Comparison of ENCODE assay signal across 8 cellular contexts in the genomic region with DNA sequence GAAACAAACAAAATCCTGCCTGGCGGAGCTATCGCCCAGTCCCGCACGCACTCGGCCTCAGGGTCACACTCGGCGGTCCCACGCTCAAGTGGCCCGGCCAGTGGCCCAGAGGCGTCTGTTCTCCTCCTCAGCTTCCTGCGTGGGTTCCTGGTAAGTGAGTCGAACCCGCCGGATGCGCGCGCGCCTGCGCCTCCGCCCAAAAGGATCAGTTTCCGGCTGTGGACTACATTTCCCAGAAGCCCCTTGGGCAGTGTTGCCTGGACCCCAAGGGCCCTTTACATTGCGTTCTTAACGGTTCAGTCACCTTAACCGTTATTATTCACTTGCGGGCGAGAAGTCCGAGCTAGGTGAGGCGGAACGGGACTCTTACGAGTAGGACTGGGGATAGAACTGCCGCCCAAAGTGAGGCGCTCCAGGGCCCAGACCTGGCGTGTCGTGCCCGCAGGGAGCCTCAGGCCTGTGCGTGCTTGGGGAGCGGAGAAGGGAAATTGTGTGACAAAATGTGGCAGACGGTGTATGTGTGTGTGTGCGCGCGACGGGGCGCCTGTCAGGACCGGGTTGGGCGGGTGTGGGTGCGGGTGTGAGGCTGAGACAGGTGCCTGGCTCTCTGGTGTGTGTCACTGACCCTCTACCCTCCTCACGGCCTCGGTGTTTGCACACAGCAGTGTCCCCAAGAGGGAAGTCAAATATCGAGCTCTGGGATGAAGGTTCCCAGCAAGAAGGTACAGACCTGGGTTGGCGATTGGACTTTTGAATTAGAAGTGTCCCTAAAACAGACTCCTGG. TPM values are rescaled to one million over a fixed set of nuclear protein-coding genes. Genes with fewer than 3 reads are reported as not detected.
A peak's percentile ranks its signal among the peaks of the same experiment; 100 is the strongest.
DNase-seq lines count a peak whose midpoint lies in the region; ATAC-seq, FAIRE-seq and TF ChIP-seq lines count a peak whose summit lies in the region.

ZNF546 (plus strand) TSS at position 250 of the 784 bp plus-strand sequence. CDS start 1,267 bp downstream, outside the sequence.

- peak; percentile 92 for ATAC-seq in HG02798 (IDR thresholded peaks at IDR 0.05; ENCODE audit: poor library complexity, unreplicated experiment)
- ATAC-seq in activated naive CD8-positive, alpha-beta T cell treated with anti-CD3 and anti-CD28 coated beads, Interleukin-2, amount 50 U/mL, for 24 hours: peak; percentile 93
- ATAC-seq in pancreas: peak; percentile 96 to 99 (median 98)

- H3K27me3 Mint-ChIP-seq in activated naive CD8-positive, alpha-beta T cell treated with anti-CD3 and anti-CD28 coated beads, Interleukin-2, amount 50 U/mL, for 24 hours: no peaks in the 10 kb centered on the region

- H3K4me1 ChIP-seq in cardiac muscle cell (ENCODE audit: low read depth) (peaks cover 4% of the 10 kb centered on the region), pancreas (no peaks in the 10 kb centered on the region), tibial artery (peaks cover 0 to 21% (median 16%) of the 10 kb centered on the region in 4 donors)

- H3F3A ChIP-seq in SU-DHL-6 (ENCODE audit: insufficient read depth): no peaks in the 10 kb centered on the region

- peaks cover 18% of the 10 kb centered on the region for H3K9me3 Mint-ChIP-seq in activated naive CD8-positive, alpha-beta T cell treated with anti-CD3 and anti-CD28 coated beads, Interleukin-2, amount 50 U/mL, for 24 hours

- DNase-seq in NCI-H1417 treated with DMSO at 0.1 percent for 48 hours (lab: John Stamatoyannopoulos, UW): peak; percentile 5
- DNase-seq in activated naive CD8-positive, alpha-beta T cell treated with anti-CD3 and anti-CD28 coated beads, Interleukin-2, amount 50 U/mL, for 24 hours: peak; percentile 90
- peak; percentile 84 to 92 for DNase-seq in cardiac muscle cell (ENCODE audit: low read depth in 1 of 2, low spot score in 1 of 2)
- peak; percentile 82 to 93 (median 88) for DNase-seq in pancreas
- DNase-seq in tibial artery: peak; percentile 93 to 96

- intact Hi-C loops in pancreas (cut with DNase I): no loop called here
- intact Hi-C loops in tibial artery (cut with DNase I; ENCODE audit: low total_unique reads): no loop called here

- no peak for FAIRE-seq in pancreas (lab: Jason Lieb, UNC)

- no peaks in the 10 kb centered on the region for H3K27me3 ChIP-seq in SU-DHL-6 (ENCODE audit: low read length)
- no peaks in the 10 kb centered on the region for H3K27me3 ChIP-seq in cardiac muscle cell
- no peaks in the 10 kb centered on the region for H3K27me3 ChIP-seq in pancreas
- no peaks in the 10 kb centered on the region for H3K27me3 ChIP-seq in tibial artery

- peaks cover 47% of the 10 kb centered on the region for H3K79me2 ChIP-seq in SU-DHL-6 (ENCODE audit: insufficient read depth, low read length)

- peaks cover 21% of the 10 kb centered on the region for H3K9me3 ChIP-seq in SU-DHL-6 (ENCODE audit: insufficient read depth, low read length)
- no peaks in the 10 kb centered on the region for H3K9me3 ChIP-seq in cardiac muscle cell (ENCODE audit: low read depth)
- H3K9me3 ChIP-seq in pancreas: no peaks in the 10 kb centered on the region
- H3K9me3 ChIP-seq in tibial artery: peaks cover 0 to 4% (median 4%) of the 10 kb centered on the region in 3 donors

- no peaks in the 10 kb centered on the region for H4K20me1 ChIP-seq in SU-DHL-6 (ENCODE audit: low read depth, low read length)

- peak; percentile 96 for TF ChIP-seq POLR2A in GM10847 (IDR thresholded peaks at IDR 0.05; ENCODE audit: extremely low read depth, insufficient read length)

- peak within 1 kb of the TSS; percentile 95 for H3K4me2 ChIP-seq in SU-DHL-6 (ENCODE audit: low read depth, low read length, poor library complexity, severe bottlenecking)

- peak within 1 kb of the TSS; percentile 79 for H3K9ac ChIP-seq in SU-DHL-6 (ENCODE audit: low read length)

- H2AFZ ChIP-seq in SU-DHL-6 (ENCODE audit: low read depth, low read length, severe bottlenecking): peak within 1 kb of the TSS; percentile 87

- H3K27ac ChIP-seq in SU-DHL-6 (ENCODE audit: low read depth, low read length) (peak within 1 kb of the TSS; percentile 60), cardiac muscle cell (peak within 1 kb of the TSS; percentile 72), pancreas (peak within 1 kb of the TSS; percentile 62 to 73 (median 70)), tibial artery (peak within 1 kb of the TSS; percentile 94 to 95)

- H3K4me3 Mint-ChIP-seq in activated naive CD8-positive, alpha-beta T cell treated with anti-CD3 and anti-CD28 coated beads, Interleukin-2, amount 50 U/mL, for 24 hours: peak within 1 kb of the TSS; percentile 95

- WGBS in pancreas, 2 donors: 0 to 1% methylated on average over 50 of the region's 50 CpGs

- H3K9me2 ChIP-seq in SU-DHL-6 (replicated peaks; ENCODE audit: insufficient read depth, low read length): no peaks in the 10 kb centered on the region

- TF ChIP-seq CTCF in SU-DHL-6 (IDR thresholded peaks at IDR 0.05; ENCODE audit: insufficient read depth, low read length, poor library complexity, severe bottlenecking) (no peak), cardiac muscle cell (IDR thresholded peaks at IDR 0.05; ENCODE audit: low read depth, low read length) (no peak), pancreas (IDR thresholded peaks at IDR 0.05) (no peak), tibial artery (IDR thresholded peaks at IDR 0.05) (no peak)

- H3K27ac Mint-ChIP-seq in activated naive CD8-positive, alpha-beta T cell treated with anti-CD3 and anti-CD28 coated beads, Interleukin-2, amount 50 U/mL, for 24 hours: peak within 1 kb of the TSS; percentile 93

- H3K36me3 Mint-ChIP-seq in activated naive CD8-positive, alpha-beta T cell treated with anti-CD3 and anti-CD28 coated beads, Interleukin-2, amount 50 U/mL, for 24 hours (ENCODE audit: low read depth): peaks cover 34% of the 10 kb centered on the region

- peaks cover 43% of the 10 kb centered on the region for H3K4me1 Mint-ChIP-seq in activated naive CD8-positive, alpha-beta T cell treated with anti-CD3 and anti-CD28 coated beads, Interleukin-2, amount 50 U/mL, for 24 hours

- H3K36me3 ChIP-seq in SU-DHL-6 (ENCODE audit: low read length) (peaks cover 16% of the 10 kb centered on the region), cardiac muscle cell (no peaks in the 10 kb centered on the region), pancreas (no peaks in the 10 kb centered on the region), tibial artery (peaks cover 0 to 10% (median 9%) of the 10 kb centered on the region in 3 donors)

- peak within 1 kb of the TSS; percentile 84 for H3K4me3 ChIP-seq in SU-DHL-6 (ENCODE audit: insufficient read depth, low read length, poor library complexity, severe bottlenecking)
- H3K4me3 ChIP-seq in cardiac muscle cell: peak within 1 kb of the TSS; percentile 87
- H3K4me3 ChIP-seq in pancreas: peak within 1 kb of the TSS; percentile 67 to 80 (median 74)
- H3K4me3 ChIP-seq in tibial artery: peak within 1 kb of the TSS; percentile 59 to 82

RNA-seq across cellular contexts. Expression of gene ZNF546, which starts in this region (rescaled TPM):
- total RNA-seq in cardiac muscle cell (4.1 and 8.6 TPM in 2 replicates), pancreas (1 to 10 TPM; 1.9 to 5.9 (median 3.6) TPM)
- polyA plus RNA-seq in cardiac muscle cell (3.2 and 6.6 TPM in 2 replicates), pancreas (1 to 10 TPM; 1.2 to 2.6 TPM)

Comparison
In these comparisons a context has a peak if more than half of its experiments do, and no peak if none do; other contexts are left out.
1. Peak in every context shown above with its lines: DNase-seq, ATAC-seq, H3K4me3 ChIP-seq and H3K27ac ChIP-seq.
2. DNase-seq: peak in every context shown above with its lines; median percentile 94 in tibial artery; 90 in activated naive CD8-positive, alpha-beta T cell treated with anti-CD3 and anti-CD28 coated beads, Interleukin-2, amount 50 U/mL, for 24 hours; 88 in pancreas; 88 in cardiac muscle cell; 5 in NCI-H1417 treated with DMSO at 0.1 percent for 48 hours.